In the genomic region with DNA sequence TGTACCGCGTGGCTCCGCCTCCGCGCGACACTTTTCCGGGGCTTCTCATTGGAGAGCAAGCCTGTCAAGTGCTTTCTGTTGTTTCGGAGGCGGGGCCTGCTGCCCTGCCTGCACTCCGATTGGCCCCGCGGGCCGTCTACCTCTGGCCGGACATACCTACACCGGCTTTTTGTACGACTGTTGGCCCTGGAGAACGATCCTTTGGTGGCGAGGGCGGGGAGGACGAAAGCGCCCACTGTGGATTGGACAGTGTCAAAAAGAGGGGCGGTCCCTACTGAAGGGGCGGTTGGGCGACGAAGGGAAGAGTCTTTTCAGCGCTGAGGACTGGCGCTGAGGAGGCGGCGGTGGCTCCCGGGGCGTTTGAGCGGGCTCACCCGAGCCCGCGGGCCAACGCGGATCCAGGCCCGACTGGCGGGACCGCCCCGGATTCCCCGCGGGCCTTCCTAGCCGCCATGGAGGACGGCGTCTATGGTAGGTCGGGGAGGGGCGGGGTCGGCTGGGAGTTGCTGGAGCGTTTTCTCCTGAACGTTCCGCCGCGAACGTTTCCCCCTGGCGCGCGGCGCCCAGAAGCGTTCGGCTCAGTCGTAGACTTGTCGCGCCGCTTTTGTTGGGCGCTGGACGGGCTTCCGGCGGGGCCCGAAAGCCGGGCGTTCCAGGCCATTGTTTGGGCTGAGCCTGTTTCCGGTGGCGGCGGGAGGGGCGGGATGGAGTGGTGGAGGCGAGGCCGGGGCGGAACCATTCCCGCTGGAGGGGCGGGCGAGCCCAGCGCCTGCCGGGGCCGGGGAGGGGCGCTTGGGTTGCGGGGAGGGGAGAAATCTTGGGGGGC, we compare ENCODE assay signal across 8 cellular contexts. TPM values are rescaled to one million over a fixed set of nuclear protein-coding genes. Genes with fewer than 3 reads are reported as not detected.
A peak's percentile ranks its signal among the peaks of the same experiment; 100 is the strongest.
DNase-seq lines count a peak whose midpoint lies in the region; ATAC-seq and TF ChIP-seq lines count a peak whose summit lies in the region.

A gene with protein sequence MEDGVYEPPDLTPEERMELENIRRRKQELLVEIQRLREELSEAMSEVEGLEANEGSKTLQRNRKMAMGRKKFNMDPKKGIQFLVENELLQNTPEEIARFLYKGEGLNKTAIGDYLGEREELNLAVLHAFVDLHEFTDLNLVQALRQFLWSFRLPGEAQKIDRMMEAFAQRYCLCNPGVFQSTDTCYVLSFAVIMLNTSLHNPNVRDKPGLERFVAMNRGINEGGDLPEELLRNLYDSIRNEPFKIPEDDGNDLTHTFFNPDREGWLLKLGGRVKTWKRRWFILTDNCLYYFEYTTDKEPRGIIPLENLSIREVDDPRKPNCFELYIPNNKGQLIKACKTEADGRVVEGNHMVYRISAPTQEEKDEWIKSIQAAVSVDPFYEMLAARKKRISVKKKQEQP (plus strand): TSS at position 314 of the 826 bp plus-strand sequence. CDS start 139 bp downstream, at position 453.

- ATAC-seq in GM19372 (IDR thresholded peaks at IDR 0.05; ENCODE audit: low read depth, unreplicated experiment) (peak; percentile 91), HG03521 (IDR thresholded peaks at IDR 0.05; ENCODE audit: unreplicated experiment) (peak; percentile 87), left lobe of liver (peak; percentile 91)

- peaks cover 31% of the 10 kb centered on the region for H3K36me3 ChIP-seq in BJ (ENCODE audit: control insufficient read depth, insufficient read depth, low read length)

- CTCF ChIA-PET in BJ (lab: Yijun Ruan, JAX) = interaction anchor here (1.3 to 2.2 kb wide), 3 partner anchors 11 to 77 kb away, joined by 3 to 13 read pairs (median 8); no protein-coding TSS in a partner anchor

- H3K4me3 ChIP-seq in BJ (ENCODE audit: low read depth, low read length) = peak within 1 kb of the TSS; percentile 93

- no peak for TF ChIP-seq CTCF in BJ (IDR thresholded peaks at IDR 0.05; ENCODE audit: insufficient read depth, low read depth, low read length)

- DNase-seq in BJ (ENCODE audit: low read depth) (peak; percentile 100), NCI-H69 (lab: John Stamatoyannopoulos, UW) (peak; percentile 100), cortex of kidney (lab: John Stamatoyannopoulos, UW) (peak; percentile 90), left lobe of liver (ENCODE audit: low spot score) (peak; percentile 100)
- DNase-seq in activated CD4-positive, alpha-beta T cell treated with anti-CD3 and anti-CD28 coated beads, Interleukin-2, amount 50 U/mL, for 1 hour = peak; percentile 99
- peak; percentile 97 to 98 for DNase-seq in stimulated activated CD4-positive, alpha-beta T cell treated with anti-CD3 and anti-CD28 coated beads, Interleukin-2, amount 100 ng/mL, for 48 hours

- POLR2A ChIA-PET in BJ (lab: Charles Lee) = interaction anchor here (0.7 kb wide), 1 partner anchor 27 kb away, joined by 4 read pairs; no protein-coding TSS in a partner anchor

- H3K27me3 ChIP-seq in BJ (ENCODE audit: control insufficient read depth, insufficient read depth, low read length) = no peaks in the 10 kb centered on the region

RNA-seq across cellular contexts. Expression of the gene that starts here (rescaled TPM):
- polyA plus RNA-seq in BJ (2011; rRNA removed) = 40.5 and 65.8 TPM in 2 replicates
- polyA minus RNA-seq in BJ (2011; rRNA and poly(A)+ RNA removed) = 44.4 and 56.7 TPM in 2 replicates
- 13.9 TPM for total RNA-seq in left lobe of liver

Comparison
In these comparisons a context has a peak if more than half of its experiments do, and no peak if none do; other contexts are left out.
1. Peak in every context shown above with its lines: DNase-seq, ATAC-seq and H3K4me3 ChIP-seq.